In genomic region chr16:84062734-84063640, GRCh38 we compare ENCODE assay signal across 8 cellular contexts. TPM values are rescaled to one million over a fixed set of nuclear protein-coding genes. Genes with fewer than 3 reads are reported as not detected.
A peak's percentile ranks its signal among the peaks of the same experiment; 100 is the strongest.
DNase-seq lines count a peak whose midpoint lies in the region; ATAC-seq and TF ChIP-seq lines count a peak whose summit lies in the region.

No MANE protein-coding gene starts in this region.

- H3K27ac Mint-ChIP-seq in activated T-helper 2 cell treated with anti-CD3 and anti-CD28 coated beads, Interferon-gamma antibody, Interleukin-2, Interleukin-4, amounts not matched to agents 10 μg/mL and 5 μg/mL and 100 μg/mL, durations not matched to agents 14 hours and 24 hours and 36 hours = peak overlapping the region; percentile 33
- H3K27ac Mint-ChIP-seq in neural progenitor cell = no peak overlapping the region

- no peaks in the 10 kb centered on the region for H3K27me3 Mint-ChIP-seq in activated T-helper 2 cell treated with anti-CD3 and anti-CD28 coated beads, Interferon-gamma antibody, Interleukin-2, Interleukin-4, amounts not matched to agents 10 μg/mL and 5 μg/mL and 100 μg/mL, durations not matched to agents 14 hours and 24 hours and 36 hours (ENCODE audit: low read depth)
- H3K27me3 Mint-ChIP-seq in neural progenitor cell (ENCODE audit: insufficient read depth, low read depth) = no peaks in the 10 kb centered on the region

- no peak overlapping the region for H3K9ac ChIP-seq in neural progenitor cell

- H3K4me3 ChIP-seq in fibroblast of the aortic adventitia (ENCODE audit: low read depth, low read length) (no peak overlapping the region), neural progenitor cell (no peak overlapping the region)

- DNase-seq in CMK (ENCODE audit: low read depth) = peak; percentile 48
- DNase-seq in HPDE6-E6E7 (ENCODE audit: extremely low spot score) = peak; percentile 70
- peak; percentile 34 for DNase-seq in RPMI8226
- peak; percentile 50 for DNase-seq in activated T-helper 2 cell treated with anti-CD3 and anti-CD28 coated beads, Interferon-gamma antibody, Interleukin-2, Interleukin-4, amounts not matched to agents 10 μg/mL and 5 μg/mL and 100 μg/mL, durations not matched to agents 14 hours and 24 hours and 36 hours (ENCODE audit: low spot score)
- peak; percentile 85 for DNase-seq in fibroblast of the aortic adventitia (ENCODE audit: low read depth)
- DNase-seq in neural progenitor cell (ENCODE audit: low spot score) = peak; percentile 92
- peak; percentile 85 for DNase-seq in superior temporal gyrus (ENCODE audit: extremely low spot score)

- no peak overlapping the region for H3K4me3 Mint-ChIP-seq in activated T-helper 2 cell treated with anti-CD3 and anti-CD28 coated beads, Interferon-gamma antibody, Interleukin-2, Interleukin-4, amounts not matched to agents 10 μg/mL and 5 μg/mL and 100 μg/mL, durations not matched to agents 14 hours and 24 hours and 36 hours (ENCODE audit: low read depth)
- no peak overlapping the region for H3K4me3 Mint-ChIP-seq in neural progenitor cell

- H3K27me3 ChIP-seq in neural progenitor cell = no peaks in the 10 kb centered on the region

- intact Hi-C loops in activated T-helper 2 cell treated with anti-CD3 and anti-CD28 coated beads, Interferon-gamma antibody, Interleukin-2, Interleukin-4, amounts not matched to agents 10 μg/mL and 5 μg/mL and 100 μg/mL, durations not matched to agents 14 hours and 24 hours and 36 hours (cut with micrococcal nuclease) = no loop called here

- TF ChIP-seq CTCF in fibroblast of the aortic adventitia (IDR thresholded peaks at IDR 0.05; ENCODE audit: insufficient read depth, low read length) = peak; percentile 91
- TF ChIP-seq CTCF in neural progenitor cell (IDR thresholded peaks at IDR 0.05) = peak; percentile 99

- H3K79me2 ChIP-seq in neural progenitor cell (ENCODE audit: low read depth) = no peaks in the 10 kb centered on the region

- no peak overlapping the region for H3K27ac ChIP-seq in neural progenitor cell

- H4K20me1 ChIP-seq in neural progenitor cell (ENCODE audit: low read depth) = no peaks in the 10 kb centered on the region

- peak overlapping the region; percentile 45 for H2AFZ ChIP-seq in neural progenitor cell (replicated peaks)

- no peak for ATAC-seq in GM18870 (IDR thresholded peaks at IDR 0.05; ENCODE audit: unreplicated experiment)

- H3K9me3 ChIP-seq in neural progenitor cell (ENCODE audit: low read depth) = no peaks in the 10 kb centered on the region

- H3K4me2 ChIP-seq in neural progenitor cell = no peak overlapping the region

- H3K4me1 ChIP-seq in neural progenitor cell = peaks cover 3% of the 10 kb centered on the region

- H3K9me3 Mint-ChIP-seq in activated T-helper 2 cell treated with anti-CD3 and anti-CD28 coated beads, Interferon-gamma antibody, Interleukin-2, Interleukin-4, amounts not matched to agents 10 μg/mL and 5 μg/mL and 100 μg/mL, durations not matched to agents 14 hours and 24 hours and 36 hours = no peaks in the 10 kb centered on the region
- no peaks in the 10 kb centered on the region for H3K9me3 Mint-ChIP-seq in neural progenitor cell

- H3K36me3 ChIP-seq in neural progenitor cell = peaks cover 4% of the 10 kb centered on the region

- peaks cover 3% of the 10 kb centered on the region for H3K4me1 Mint-ChIP-seq in activated T-helper 2 cell treated with anti-CD3 and anti-CD28 coated beads, Interferon-gamma antibody, Interleukin-2, Interleukin-4, amounts not matched to agents 10 μg/mL and 5 μg/mL and 100 μg/mL, durations not matched to agents 14 hours and 24 hours and 36 hours (ENCODE audit: low read depth)
- H3K4me1 Mint-ChIP-seq in neural progenitor cell = peaks cover 10% of the 10 kb centered on the region

- peaks cover 21% of the 10 kb centered on the region for H3F3A ChIP-seq in neural progenitor cell (ENCODE audit: low read depth)

- peaks cover 72% of the 10 kb centered on the region for H3K36me3 Mint-ChIP-seq in activated T-helper 2 cell treated with anti-CD3 and anti-CD28 coated beads, Interferon-gamma antibody, Interleukin-2, Interleukin-4, amounts not matched to agents 10 μg/mL and 5 μg/mL and 100 μg/mL, durations not matched to agents 14 hours and 24 hours and 36 hours (ENCODE audit: low read depth)
- H3K36me3 Mint-ChIP-seq in neural progenitor cell = peaks cover 21% of the 10 kb centered on the region

RNA-seq across cellular contexts. Expression of gene SLC38A8, which starts 20.4 kb away (rescaled TPM):
- total RNA-seq in activated T-helper 2 cell treated with anti-CD3 and anti-CD28 coated beads, Interferon-gamma antibody, Interleukin-2, Interleukin-4, amounts not matched to agents 10 μg/mL and 5 μg/mL and 100 μg/mL, durations not matched to agents 14 hours and 24 hours and 36 hours = 0.28 TPM in 1 of 2 replicates, not detected in the other
- not detected in 2 replicates for total RNA-seq in fibroblast of the aortic adventitia (ENCODE audit: low replicate concordance)
- not detected in 2 replicates for total RNA-seq in neural progenitor cell (ENCODE audit: low replicate concordance)

RNA-seq across cellular contexts. Expression of gene MBTPS1, which starts 53.8 kb away (rescaled TPM):
- 54.5 and 58.1 TPM in 2 replicates for total RNA-seq in activated T-helper 2 cell treated with anti-CD3 and anti-CD28 coated beads, Interferon-gamma antibody, Interleukin-2, Interleukin-4, amounts not matched to agents 10 μg/mL and 5 μg/mL and 100 μg/mL, durations not matched to agents 14 hours and 24 hours and 36 hours
- total RNA-seq in fibroblast of the aortic adventitia (ENCODE audit: low replicate concordance) (61.1 and 89.0 TPM in 2 replicates), neural progenitor cell (ENCODE audit: low replicate concordance) (52.3 and 54.4 TPM in 2 replicates)

Comparison
In these comparisons a context has a peak if more than half of its experiments do, and no peak if none do; other contexts are left out.
1. DNase-seq: peak in every context shown above with its lines; median percentile 92 in neural progenitor cell; 85 in fibroblast of the aortic adventitia; 85 in superior temporal gyrus; 70 in HPDE6-E6E7; 50 in activated T-helper 2 cell treated with anti-CD3 and anti-CD28 coated beads, Interferon-gamma antibody, Interleukin-2, Interleukin-4, amounts not matched to agents 10 μg/mL and 5 μg/mL and 100 μg/mL, durations not matched to agents 14 hours and 24 hours and 36 hours; 48 in CMK; 34 in RPMI8226.